Comparison of ENCODE assay signal across 17 cellular contexts in genomic region chr11:76250520-76251222, GRCh38. TPM values are rescaled to one million over a fixed set of nuclear protein-coding genes. Genes with fewer than 3 reads are reported as not detected.
DNase-seq lines count a peak whose midpoint lies in the region; ATAC-seq, FAIRE-seq and TF ChIP-seq lines count a peak whose summit lies in the region.
"Had no signal": no experiment of that assay in that cellular context is flagged by ENCODE, and none has a peak within 500 bp of the region (broad histone marks: within the 10 kb centered on the region; RNA-seq: fewer than 3 reads in every experiment).

No MANE protein-coding gene starts in this region.

- no peak overlapping the region for H2BK120ac ChIP-seq in trophoblast cell (ENCODE audit: insufficient read depth, low read length, poor library complexity)

- H4K91ac ChIP-seq in trophoblast cell (ENCODE audit: low read depth, low read length): no peak overlapping the region

- no peak overlapping the region for H3K4me2 ChIP-seq in trophoblast cell (ENCODE audit: low read length)
- H3K4me2 ChIP-seq: PC-9 had no signal

- H4K12ac ChIP-seq in trophoblast cell (ENCODE audit: low read depth, low read length): no peak overlapping the region

- H3K36me3 ChIP-seq in bronchial epithelial cell (ENCODE audit: control insufficient read depth, insufficient read depth, low read length): no peaks in the 10 kb centered on the region
- no peaks in the 10 kb centered on the region for H3K36me3 ChIP-seq in suprapubic skin
- H3K36me3 ChIP-seq in trophoblast cell (ENCODE audit: control insufficient read depth in 1 of 2, insufficient read depth in 2 of 2, low read length in 2 of 2): no peaks in the 10 kb centered on the region
- no peaks in the 10 kb centered on the region for H3K36me3 ChIP-seq in CD8-positive, alpha-beta T cell (ENCODE audit: insufficient read depth, low read length)
- H3K36me3 ChIP-seq: HAP-1 had no signal

- no peaks in the 10 kb centered on the region for H3K4me1 Mint-ChIP-seq in activated naive CD8-positive, alpha-beta T cell treated with anti-CD3 and anti-CD28 coated beads, Interleukin-2, amount 50 U/mL, for 24 hours
- H3K4me1 Mint-ChIP-seq in activated naive CD8-positive, alpha-beta T cell treated with anti-CD3 and anti-CD28 coated beads for 36 hours: no peaks in the 10 kb centered on the region
- H3K4me1 Mint-ChIP-seq in CD8-positive, alpha-beta T cell (ENCODE audit: low read depth): no peaks in the 10 kb centered on the region

- no peak for TF ChIP-seq POLR2A in NB4 (IDR thresholded peaks at IDR 0.05; ENCODE audit: extremely low read depth, insufficient read length)
- no peak for TF ChIP-seq POLR2A in suprapubic skin (IDR thresholded peaks at IDR 0.05)

- no peaks in the 10 kb centered on the region for H3K9me3 Mint-ChIP-seq in activated naive CD8-positive, alpha-beta T cell treated with anti-CD3 and anti-CD28 coated beads, Interleukin-2, amount 50 U/mL, for 24 hours
- no peaks in the 10 kb centered on the region for H3K9me3 Mint-ChIP-seq in activated naive CD8-positive, alpha-beta T cell treated with anti-CD3 and anti-CD28 coated beads for 36 hours
- no peaks in the 10 kb centered on the region for H3K9me3 Mint-ChIP-seq in CD8-positive, alpha-beta T cell

- H3K4me3 ChIP-seq in NB4 (ENCODE audit: low read depth, low read length): no peak overlapping the region
- H3K4me3 ChIP-seq in bronchial epithelial cell (ENCODE audit: low read depth, low read length): no peak overlapping the region
- H3K4me3 ChIP-seq in suprapubic skin: no peak overlapping the region
- H3K4me3 ChIP-seq in trophoblast cell (ENCODE audit: low read depth, low read length): no peak overlapping the region
- H3K4me3 ChIP-seq in CD8-positive, alpha-beta T cell (ENCODE audit: low read depth, low read length): no peak overlapping the region
- H3K4me3 ChIP-seq: HAP-1, PC-9 had no signal

- FAIRE-seq in bronchial epithelial cell (lab: Jason Lieb, UNC): peak; percentile 64

- H3K27me3 ChIP-seq in bronchial epithelial cell (ENCODE audit: control insufficient read depth, insufficient read depth, low read length): peaks cover 3% of the 10 kb centered on the region
- no peaks in the 10 kb centered on the region for H3K27me3 ChIP-seq in suprapubic skin
- H3K27me3 ChIP-seq in trophoblast cell (ENCODE audit: insufficient read depth, low read length): no peaks in the 10 kb centered on the region
- no peaks in the 10 kb centered on the region for H3K27me3 ChIP-seq in CD8-positive, alpha-beta T cell (ENCODE audit: insufficient read depth, low read length)

- H3K4ac ChIP-seq in trophoblast cell (ENCODE audit: low read depth, low read length): no peak overlapping the region

- no peak overlapping the region for H2BK12ac ChIP-seq in trophoblast cell (ENCODE audit: low read length)

- H2AK5ac ChIP-seq in trophoblast cell (ENCODE audit: low read length): no peak overlapping the region

- no peaks in the 10 kb centered on the region for H3K9me3 ChIP-seq in suprapubic skin
- peaks cover 5% of the 10 kb centered on the region for H3K9me3 ChIP-seq in trophoblast cell (ENCODE audit: insufficient read depth, low read depth, low read length)
- no peaks in the 10 kb centered on the region for H3K9me3 ChIP-seq in CD8-positive, alpha-beta T cell (ENCODE audit: low read length)
- H3K9me3 ChIP-seq: HAP-1 had no signal

- TF ChIP-seq EP300 in suprapubic skin (IDR thresholded peaks at IDR 0.05): no peak

- CTCF ChIA-PET in CD8-positive, alpha-beta T cell (lab: Charles Lee): interaction anchor here (1.3 kb wide), 1 partner anchor 42 kb away, joined by 6 read pairs; no protein-coding TSS in a partner anchor

- H3K4me1 ChIP-seq in suprapubic skin: peaks cover 13% of the 10 kb centered on the region
- no peaks in the 10 kb centered on the region for H3K4me1 ChIP-seq in trophoblast cell (ENCODE audit: control insufficient read depth in 1 of 2, insufficient read depth in 2 of 2, low read length in 2 of 2)
- no peaks in the 10 kb centered on the region for H3K4me1 ChIP-seq in CD8-positive, alpha-beta T cell (ENCODE audit: insufficient read depth, low read length)
- H3K4me1 ChIP-seq: HAP-1 had no signal

- no peaks in the 10 kb centered on the region for H3K79me2 ChIP-seq in trophoblast cell (ENCODE audit: control insufficient read depth, insufficient read depth, low read length, poor library complexity)

- no peak overlapping the region for H2BK5ac ChIP-seq in trophoblast cell (ENCODE audit: low read depth, low read length, poor library complexity)

- no peaks in the 10 kb centered on the region for H3K27me3 Mint-ChIP-seq in activated naive CD8-positive, alpha-beta T cell treated with anti-CD3 and anti-CD28 coated beads, Interleukin-2, amount 50 U/mL, for 24 hours
- H3K27me3 Mint-ChIP-seq in activated naive CD8-positive, alpha-beta T cell treated with anti-CD3 and anti-CD28 coated beads for 36 hours: no peaks in the 10 kb centered on the region
- H3K27me3 Mint-ChIP-seq in CD8-positive, alpha-beta T cell (ENCODE audit: low read depth): no peaks in the 10 kb centered on the region

- H3K79me1 ChIP-seq in trophoblast cell (ENCODE audit: low read length): no peaks in the 10 kb centered on the region

- H3K36me3 Mint-ChIP-seq in activated naive CD8-positive, alpha-beta T cell treated with anti-CD3 and anti-CD28 coated beads, Interleukin-2, amount 50 U/mL, for 24 hours (ENCODE audit: low read depth): no peaks in the 10 kb centered on the region
- no peaks in the 10 kb centered on the region for H3K36me3 Mint-ChIP-seq in activated naive CD8-positive, alpha-beta T cell treated with anti-CD3 and anti-CD28 coated beads for 36 hours
- no peaks in the 10 kb centered on the region for H3K36me3 Mint-ChIP-seq in CD8-positive, alpha-beta T cell

- intact Hi-C loops in CD8-positive, alpha-beta T cell (cut with DNase I, micrococcal nuclease): no loop called here

- no peak overlapping the region for H3K14ac ChIP-seq in trophoblast cell (ENCODE audit: low read length)

- H3K9ac ChIP-seq in trophoblast cell (ENCODE audit: low read length): no peak overlapping the region

- no peak overlapping the region for H4K8ac ChIP-seq in trophoblast cell (ENCODE audit: low read depth, low read length)

- no peak overlapping the region for H3K27ac Mint-ChIP-seq in activated naive CD8-positive, alpha-beta T cell treated with anti-CD3 and anti-CD28 coated beads, Interleukin-2, amount 50 U/mL, for 24 hours
- no peak overlapping the region for H3K27ac Mint-ChIP-seq in activated naive CD8-positive, alpha-beta T cell treated with anti-CD3 and anti-CD28 coated beads for 36 hours
- H3K27ac Mint-ChIP-seq in CD8-positive, alpha-beta T cell: no peak overlapping the region

- TF ChIP-seq CTCF in NB4 (IDR thresholded peaks at IDR 0.05; ENCODE audit: low read depth, low read length): no peak
- TF ChIP-seq CTCF in bronchial epithelial cell (IDR thresholded peaks at IDR 0.05; ENCODE audit: insufficient read depth, low read length, severe bottlenecking): no peak
- no peak for TF ChIP-seq CTCF in suprapubic skin (IDR thresholded peaks at IDR 0.05)
- no peak for TF ChIP-seq CTCF in CD8-positive, alpha-beta T cell (IDR thresholded peaks at IDR 0.05)

- H3K27ac ChIP-seq in suprapubic skin: peak overlapping the region; percentile 59
- no peak overlapping the region for H3K27ac ChIP-seq in trophoblast cell (ENCODE audit: low read depth, low read length)
- no peak overlapping the region for H3K27ac ChIP-seq in CD8-positive, alpha-beta T cell (ENCODE audit: low read depth, low read length)
- H3K27ac ChIP-seq: PC-9 had no signal

- H3K18ac ChIP-seq in trophoblast cell (ENCODE audit: low read length): no peak overlapping the region

- POLR2A ChIA-PET in CD8-positive, alpha-beta T cell (lab: Charles Lee): no interaction called here

- 87% methylated on average over 6 of the region's 6 CpGs for WGBS in suprapubic skin
- WGBS in trophoblast cell (ENCODE audit: extremely low coverage, insufficient coverage, insufficient read length): no CpG with 5 or more reads among the region's 6 CpGs

- no peak overlapping the region for H2AFZ ChIP-seq in trophoblast cell (ENCODE audit: insufficient read depth, low read length, poor library complexity)
- H2AFZ ChIP-seq: PC-9 had no signal

- H3K4me3 Mint-ChIP-seq in activated naive CD8-positive, alpha-beta T cell treated with anti-CD3 and anti-CD28 coated beads, Interleukin-2, amount 50 U/mL, for 24 hours: no peak overlapping the region
- no peak overlapping the region for H3K4me3 Mint-ChIP-seq in activated naive CD8-positive, alpha-beta T cell treated with anti-CD3 and anti-CD28 coated beads for 36 hours
- H3K4me3 Mint-ChIP-seq in CD8-positive, alpha-beta T cell: no peak overlapping the region

- ATAC-seq in activated naive CD8-positive, alpha-beta T cell treated with anti-CD3 and anti-CD28 coated beads, Interleukin-2, amount 50 U/mL, for 24 hours: peak; percentile 10
- ATAC-seq in CD8-positive, alpha-beta T cell: no peak

- no peak overlapping the region for H3K23ac ChIP-seq in trophoblast cell (ENCODE audit: low read length)

- no peak for DNase-seq in activated naive CD8-positive, alpha-beta T cell treated with anti-CD3 and anti-CD28 coated beads, Interleukin-2, amount 50 U/mL, for 24 hours
- DNase-seq in activated naive CD8-positive, alpha-beta T cell treated with anti-CD3 and anti-CD28 coated beads for 36 hours: no peak
- DNase-seq in NB4 (ENCODE audit: low read depth) (peak; percentile 58), bronchial epithelial cell (ENCODE audit: low read depth) (no peak), suprapubic skin (ENCODE audit: low spot score in 2 of 2) (no peak), trophoblast cell (no peak), NCI-H2227 (lab: John Stamatoyannopoulos, UW; ENCODE audit: unreplicated experiment) (no peak)
- DNase-seq in CD8-positive, alpha-beta T cell: no peak
- DNase-seq: GDM1; KBM-7; NCI-H1105; NCI-H1694 treated with DMSO at 0.1 percent for 48 hours; NCI-H345; NCI-H69; NK-92 treated with Interleukin-12 subunit alpha and Interleukin-12 subunit beta, amount 100 ng/mL, for 24 hours; PC-9 had no signal

RNA-seq across cellular contexts. Expression of gene WNT11, which starts 44.4 kb away (rescaled TPM):
- not detected for total RNA-seq in activated naive CD8-positive, alpha-beta T cell treated with anti-CD3 and anti-CD28 coated beads for 36 hours
- total RNA-seq in bronchial epithelial cell: 0.13 TPM in 1 of 2 replicates, not detected in the other
- total RNA-seq in suprapubic skin: 10 to 100 TPM in 2 of 4 donors, 1 to 10 TPM in 2; 7.8 to 19.5 (median 11.0) TPM
- polyA plus RNA-seq in trophoblast cell (2013): 19.6 and 20.6 TPM in 2 replicates
- total RNA-seq in CD8-positive, alpha-beta T cell: 10 to 100 TPM; 10.8 to 12.3 TPM
- total RNA-seq: PC-9 had no signal
